In the genomic region with DNA sequence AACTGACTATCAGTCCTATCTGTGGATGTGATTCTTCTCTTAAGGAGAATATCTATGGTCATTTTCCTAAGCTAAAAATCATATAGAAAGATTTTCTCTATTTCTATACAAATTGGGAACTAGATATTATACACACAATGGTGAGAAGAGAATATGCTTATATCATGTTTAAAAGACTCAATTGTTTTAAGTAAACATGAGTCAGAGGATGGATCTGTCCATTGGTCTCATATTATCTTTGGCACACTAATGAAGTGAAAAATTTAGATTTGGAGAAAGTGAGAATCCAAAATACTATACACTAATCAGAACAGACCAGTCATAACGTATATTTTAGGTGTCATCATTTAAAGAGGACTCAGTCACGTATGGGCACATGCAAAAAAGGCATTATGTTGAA, we compare ENCODE assay signal across 20 cellular contexts. TPM values are rescaled to one million over a fixed set of nuclear protein-coding genes. Genes with fewer than 3 reads are reported as not detected.
DNase-seq lines count a peak whose midpoint lies in the region; FAIRE-seq and TF ChIP-seq lines count a peak whose summit lies in the region.
"Had no signal": no experiment of that assay in that cellular context is flagged by ENCODE, and none has a peak within 500 bp of the region (broad histone marks: within the 10 kb centered on the region; RNA-seq: fewer than 3 reads in every experiment).

No MANE protein-coding gene starts in this region.

- no peak overlapping the region for H3K4me3 ChIP-seq in bronchial epithelial cell (ENCODE audit: low read depth, low read length)
- H3K4me3 ChIP-seq: A549; BLaER1 treated with 17β-estradiol and CSF1 and Interleukin-3, amounts not matched to agents 10 nM and 100 nM had no signal

- FAIRE-seq in bronchial epithelial cell (lab: Jason Lieb, UNC) = no peak
- FAIRE-seq: A549, D721Med, G401.6, GM12891, GM19239 had no signal

- DNase-seq in DMS53 (lab: John Stamatoyannopoulos, UW) = peak; percentile 15
- DNase-seq in DMS53 treated with DMSO at 0.1 percent for 48 hours (lab: John Stamatoyannopoulos, UW; ENCODE audit: unreplicated experiment) = no peak
- DNase-seq in bronchial epithelial cell (ENCODE audit: low read depth) = peak; percentile 25
- no peak for DNase-seq in NCI-H510A treated with DMSO at 0.1 percent for 48 hours (lab: John Stamatoyannopoulos, UW)
- no peak for DNase-seq in NCI-H1694 treated with DMSO at 0.1 percent for 48 hours (lab: John Stamatoyannopoulos, UW)
- DNase-seq: AML-193; Caco-2; Calu3; CD4-positive, alpha-beta T cell; CD8-positive, alpha-beta T cell; DMS79 treated with DMSO at 0.1 percent for 48 hours; GF-D8 had no signal

- H3K36me3 ChIP-seq in bronchial epithelial cell (ENCODE audit: control insufficient read depth, insufficient read depth, low read length) = no peaks in the 10 kb centered on the region
- H3K36me3 ChIP-seq: BLaER1 treated with 17β-estradiol and CSF1 and Interleukin-3, amounts not matched to agents 10 nM and 100 nM had no signal

- H3K27me3 ChIP-seq in bronchial epithelial cell (ENCODE audit: control insufficient read depth, insufficient read depth, low read length) = no peaks in the 10 kb centered on the region
- H3K27me3 ChIP-seq: BLaER1 treated with 17β-estradiol and CSF1 and Interleukin-3, amounts not matched to agents 10 nM and 100 nM had no signal

- no peak for TF ChIP-seq CTCF in bronchial epithelial cell (IDR thresholded peaks at IDR 0.05; ENCODE audit: insufficient read depth, low read length, severe bottlenecking)

RNA-seq across cellular contexts. Expression of gene SPINK14, which starts 16.5 kb away (rescaled TPM):
- total RNA-seq in bronchial epithelial cell = not detected in 2 replicates
- total RNA-seq: A172; B cell; Caco-2; Calu3; CD4-positive, alpha-beta T cell; CD8-positive, alpha-beta T cell had no signal

RNA-seq across cellular contexts. Expression of gene SPINK6, which starts 51.0 kb away (rescaled TPM):
- total RNA-seq in bronchial epithelial cell = not detected in 2 replicates
- total RNA-seq: B cell; Caco-2; Calu3; CD4-positive, alpha-beta T cell; CD8-positive, alpha-beta T cell had no signal

Comparison
In these comparisons a context has a peak if more than half of its experiments do, and no peak if none do; other contexts are left out.
1. DNase-seq: peak in DMS53 (single experiment) and bronchial epithelial cell (single experiment); none in DMS53 treated with DMSO at 0.1 percent for 48 hours (single experiment), NCI-H510A treated with DMSO at 0.1 percent for 48 hours (single experiment) and NCI-H1694 treated with DMSO at 0.1 percent for 48 hours (single experiment).